8 cellular contexts compared by ENCODE assay signal in the genomic region with DNA sequence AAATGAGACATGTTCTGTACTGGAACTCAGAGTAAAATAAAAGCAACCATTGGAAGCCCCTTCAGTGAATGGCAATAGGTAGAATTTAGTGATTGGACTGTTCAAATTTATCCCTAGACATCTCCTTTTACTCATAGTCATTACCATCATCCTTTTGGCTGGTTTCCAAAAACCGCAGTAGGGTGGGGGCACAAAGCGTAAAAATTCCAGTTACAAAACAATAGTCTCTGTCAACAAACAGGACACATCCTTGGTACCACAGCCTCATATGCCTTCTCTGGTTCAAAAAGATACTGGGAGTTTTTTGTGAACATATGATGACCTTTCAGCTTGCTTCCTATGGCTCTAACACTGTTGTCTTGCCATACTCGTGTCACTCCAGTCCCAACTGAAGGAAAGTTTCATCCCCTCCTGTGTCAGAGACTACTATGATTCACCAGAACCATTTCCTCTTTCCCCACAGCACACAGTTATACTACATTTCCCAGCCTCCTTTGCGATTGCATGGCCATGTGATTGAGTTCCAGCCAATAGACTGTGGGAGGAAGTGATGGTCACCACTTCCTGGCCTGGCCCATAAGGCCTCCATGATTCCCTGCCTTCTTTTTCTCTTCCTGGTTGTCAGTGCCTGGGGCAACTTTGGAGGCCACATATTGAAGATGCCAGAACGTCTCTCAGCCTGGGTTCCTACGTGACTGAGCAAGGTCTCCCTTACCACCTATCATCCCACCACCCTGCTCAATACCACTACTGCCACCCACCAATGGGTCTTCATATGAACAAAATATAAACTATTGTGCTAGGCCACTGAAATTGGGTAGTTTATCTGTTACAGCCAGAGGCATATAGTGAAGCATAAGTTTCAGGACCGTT.
DNase-seq lines count a peak whose midpoint lies in the region; ATAC-seq and TF ChIP-seq lines count a peak whose summit lies in the region.

No MANE protein-coding gene starts in this region.

- H3K27ac Mint-ChIP-seq in natural killer cell treated with Interleukin-12 subunit alpha and Interleukin-12 subunit beta and Interleukin-15 and Interleukin-18, amount 100 ng/mL, for 72 hours: no peak overlapping the region
- no peak overlapping the region for H3K27ac Mint-ChIP-seq in naive thymus-derived CD8-positive, alpha-beta T cell

- peak; percentile 94 for ATAC-seq in DND-41 (ENCODE audit: insufficient read depth, low read depth)
- peak; percentile 83 for ATAC-seq in GM19455 (IDR thresholded peaks at IDR 0.05; ENCODE audit: unreplicated experiment)
- ATAC-seq in HG03442 (IDR thresholded peaks at IDR 0.05; ENCODE audit: unreplicated experiment): peak; percentile 91
- ATAC-seq in RWPE2 (ENCODE audit: low read depth): peak; percentile 78
- ATAC-seq in natural killer cell treated with Interleukin-12 subunit alpha and Interleukin-12 subunit beta and Interleukin-15 and Interleukin-18, amount 100 ng/mL, for 72 hours: peak; percentile 93 to 96
- ATAC-seq in naive thymus-derived CD8-positive, alpha-beta T cell: no peak

- peak overlapping the region; percentile 41; the same call in 1 of the 2 replicates for H2AFZ ChIP-seq in DND-41 (ENCODE audit: low read depth, low read length)

- H3K4me2 ChIP-seq in DND-41 (ENCODE audit: insufficient read depth, low read length): no peak overlapping the region

- DNase-seq in DND-41 (peak; percentile 48), RWPE2 (ENCODE audit: low spot score) (no peak), NCI-H1436 treated with DMSO at 0.1 percent for 48 hours (lab: John Stamatoyannopoulos, UW) (no peak), activated gamma-delta T cell (lab: John Stamatoyannopoulos, UW) (no peak)
- no peak for DNase-seq in natural killer cell treated with Interleukin-12 subunit alpha and Interleukin-12 subunit beta and Interleukin-15 and Interleukin-18, amount 100 ng/mL, for 72 hours (ENCODE audit: low spot score)
- DNase-seq in naive thymus-derived CD8-positive, alpha-beta T cell: no peak

- no peaks in the 10 kb centered on the region for H4K20me1 ChIP-seq in DND-41 (ENCODE audit: insufficient read depth, low read length)

- H3K27me3 ChIP-seq in DND-41 (ENCODE audit: insufficient read depth, low read length, poor library complexity) (peaks cover 2% of the 10 kb centered on the region), RWPE2 (ENCODE audit: insufficient read depth, poor library complexity, severe bottlenecking) (no peaks in the 10 kb centered on the region)

- H3K27ac ChIP-seq in DND-41 (ENCODE audit: low read length): no peak overlapping the region
- H3K27ac ChIP-seq in RWPE2 (ENCODE audit: poor library complexity, severe bottlenecking): no peak overlapping the region

- H3K79me2 ChIP-seq in DND-41 (ENCODE audit: insufficient read depth, low read length): no peaks in the 10 kb centered on the region

- H3K9me3 ChIP-seq in DND-41 (ENCODE audit: insufficient read depth, low read length, severe bottlenecking) (no peaks in the 10 kb centered on the region), RWPE2 (ENCODE audit: severe bottlenecking) (no peaks in the 10 kb centered on the region)

- TF ChIP-seq CTCF in DND-41 (IDR thresholded peaks at IDR 0.05; ENCODE audit: borderline replicate concordance, extremely low read depth, low read length, poor library complexity, severe bottlenecking) (no peak), RWPE2 (IDR thresholded peaks at IDR 0.05; ENCODE audit: poor library complexity, severe bottlenecking) (no peak)

- H3K9me3 Mint-ChIP-seq in natural killer cell treated with Interleukin-12 subunit alpha and Interleukin-12 subunit beta and Interleukin-15 and Interleukin-18, amount 100 ng/mL, for 72 hours: peaks cover 8% of the 10 kb centered on the region
- peaks cover 0 to 10% (median 3%) of the 10 kb centered on the region in 9 donors for H3K9me3 Mint-ChIP-seq in naive thymus-derived CD8-positive, alpha-beta T cell

- POLR2A ChIA-PET in naive thymus-derived CD8-positive, alpha-beta T cell (lab: Charles Lee): no interaction called here

- no peak overlapping the region for H3K4me3 Mint-ChIP-seq in natural killer cell treated with Interleukin-12 subunit alpha and Interleukin-12 subunit beta and Interleukin-15 and Interleukin-18, amount 100 ng/mL, for 72 hours
- no peak overlapping the region for H3K4me3 Mint-ChIP-seq in naive thymus-derived CD8-positive, alpha-beta T cell

- peaks cover 30 to 35% of the 10 kb centered on the region in 2 donors for H3K27me3 Mint-ChIP-seq in natural killer cell treated with Interleukin-12 subunit alpha and Interleukin-12 subunit beta and Interleukin-15 and Interleukin-18, amount 100 ng/mL, for 72 hours
- H3K27me3 Mint-ChIP-seq in naive thymus-derived CD8-positive, alpha-beta T cell: peaks cover 0 to 16% (median 3%) of the 10 kb centered on the region in 5 donors

- H3K4me3 ChIP-seq in DND-41 (ENCODE audit: low read depth in 1 of 2, low read length in 2 of 2): no peak overlapping the region
- no peak overlapping the region for H3K4me3 ChIP-seq in RWPE2 (ENCODE audit: severe bottlenecking)

- no peaks in the 10 kb centered on the region for H3K4me1 ChIP-seq in DND-41 (ENCODE audit: insufficient read depth, low read length)
- H3K4me1 ChIP-seq in RWPE2 (ENCODE audit: insufficient read depth, poor library complexity, severe bottlenecking): no peaks in the 10 kb centered on the region

- H3K4me1 Mint-ChIP-seq in natural killer cell treated with Interleukin-12 subunit alpha and Interleukin-12 subunit beta and Interleukin-15 and Interleukin-18, amount 100 ng/mL, for 72 hours (ENCODE audit: low read depth in 2 of 2): peaks cover 6 to 8% of the 10 kb centered on the region in 2 donors
- H3K4me1 Mint-ChIP-seq in naive thymus-derived CD8-positive, alpha-beta T cell: peaks cover 0 to 3% (median 0%) of the 10 kb centered on the region in 4 donors

- H3K36me3 ChIP-seq in DND-41 (ENCODE audit: insufficient read depth, low read length) (no peaks in the 10 kb centered on the region), RWPE2 (ENCODE audit: low read depth) (no peaks in the 10 kb centered on the region)

- peaks cover 5% of the 10 kb centered on the region for H3K36me3 Mint-ChIP-seq in natural killer cell treated with Interleukin-12 subunit alpha and Interleukin-12 subunit beta and Interleukin-15 and Interleukin-18, amount 100 ng/mL, for 72 hours
- no peaks in the 10 kb centered on the region for H3K36me3 Mint-ChIP-seq in naive thymus-derived CD8-positive, alpha-beta T cell

- no peak overlapping the region for H3K9ac ChIP-seq in DND-41 (ENCODE audit: low read depth, low read length)

Comparison
In these comparisons a context has a peak if more than half of its experiments do, and no peak if none do; other contexts are left out.
1. ATAC-seq: peak in DND-41 (single experiment), GM19455 (single experiment), HG03442 (single experiment), RWPE2 (single experiment) and natural killer cell treated with Interleukin-12 subunit alpha and Interleukin-12 subunit beta and Interleukin-15 and Interleukin-18, amount 100 ng/mL, for 72 hours (2 of 2); none in naive thymus-derived CD8-positive, alpha-beta T cell (0 of 2).